In the genomic region with DNA sequence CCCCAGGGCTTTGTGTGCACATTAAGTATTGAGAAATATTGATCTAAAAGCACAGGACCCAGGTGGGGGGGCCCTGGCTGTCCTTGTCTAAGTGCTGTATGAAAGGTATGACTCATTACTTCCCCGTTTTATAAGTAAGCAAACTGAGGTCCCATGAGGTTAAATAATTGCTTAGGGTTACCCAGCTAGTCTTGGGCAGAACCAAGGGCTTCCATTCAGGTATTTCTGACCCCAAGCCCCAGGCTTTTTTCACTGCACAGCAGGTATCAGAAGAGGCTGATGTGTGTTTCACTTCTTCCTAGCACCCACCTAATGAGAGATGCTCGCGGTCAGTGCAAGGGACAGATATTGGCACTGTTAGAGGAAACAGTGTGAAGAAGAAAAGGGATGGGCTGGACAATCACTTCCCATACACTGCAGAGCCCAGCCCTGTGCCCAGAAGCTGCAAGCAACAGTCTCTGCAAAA, we compare ENCODE assay signal across 8 cellular contexts. TPM values are rescaled to one million over a fixed set of nuclear protein-coding genes. Genes with fewer than 3 reads are reported as not detected.
DNase-seq lines count a peak whose midpoint lies in the region; ATAC-seq and TF ChIP-seq lines count a peak whose summit lies in the region.

No MANE protein-coding gene starts in this region.

- peak; percentile 52 for DNase-seq in T-helper 2 cell treated with Interferon-gamma antibody and Interleukin-4, amounts not matched to agents 5 μg/mL and 100 μg/mL, for 36 hours (ENCODE audit: low spot score)
- DNase-seq in fibroblast of pulmonary artery (ENCODE audit: low read depth) (peak; percentile 49), mesothelial cell of epicardium (ENCODE audit: low spot score in 2 of 2, unreplicated experiment in 2 of 2) (no peak), GF-D8 (lab: John Stamatoyannopoulos, UW) (no peak)
- DNase-seq in stimulated activated naive CD8-positive, alpha-beta T cell treated with anti-CD3 and anti-CD28 coated beads, Interleukin-15, amount 100 ng/mL, for 72 hours = peak in 1 of 2 donors; percentile 48

- no peaks in the 10 kb centered on the region for H3K9me3 Mint-ChIP-seq in T-helper 2 cell treated with Interferon-gamma antibody and Interleukin-4, amounts not matched to agents 5 μg/mL and 100 μg/mL, for 36 hours
- H3K9me3 Mint-ChIP-seq in stimulated activated naive CD8-positive, alpha-beta T cell treated with anti-CD3 and anti-CD28 coated beads, Interleukin-15, amount 100 ng/mL, for 72 hours = no peaks in the 10 kb centered on the region
- H3K9me3 Mint-ChIP-seq in mesothelial cell of epicardium = no peaks in the 10 kb centered on the region

- peak overlapping the region; percentile 93 for H3K27ac Mint-ChIP-seq in T-helper 2 cell treated with Interferon-gamma antibody and Interleukin-4, amounts not matched to agents 5 μg/mL and 100 μg/mL, for 36 hours
- H3K27ac Mint-ChIP-seq in stimulated activated naive CD8-positive, alpha-beta T cell treated with anti-CD3 and anti-CD28 coated beads, Interleukin-15, amount 100 ng/mL, for 72 hours = peak overlapping the region; percentile 86 to 89
- no peak overlapping the region for H3K27ac Mint-ChIP-seq in mesothelial cell of epicardium

- no peaks in the 10 kb centered on the region for H3K27me3 Mint-ChIP-seq in T-helper 2 cell treated with Interferon-gamma antibody and Interleukin-4, amounts not matched to agents 5 μg/mL and 100 μg/mL, for 36 hours (ENCODE audit: low read depth)
- H3K27me3 Mint-ChIP-seq in stimulated activated naive CD8-positive, alpha-beta T cell treated with anti-CD3 and anti-CD28 coated beads, Interleukin-15, amount 100 ng/mL, for 72 hours = no peaks in the 10 kb centered on the region
- H3K27me3 Mint-ChIP-seq in mesothelial cell of epicardium (ENCODE audit: low read depth) = no peaks in the 10 kb centered on the region

- ATAC-seq in GM18861 (IDR thresholded peaks at IDR 0.05; ENCODE audit: unreplicated experiment) (peak; percentile 52), HG02885 (IDR thresholded peaks at IDR 0.05; ENCODE audit: poor library complexity, unreplicated experiment) (peak; percentile 43), GM21723 (IDR thresholded peaks at IDR 0.05; ENCODE audit: unreplicated experiment) (no peak)
- peak; percentile 44 for ATAC-seq in stimulated activated naive CD8-positive, alpha-beta T cell treated with anti-CD3 and anti-CD28 coated beads, Interleukin-15, amount 100 ng/mL, for 72 hours

- H3K4me3 ChIP-seq in fibroblast of pulmonary artery (replicated peaks; ENCODE audit: low read depth, low read length) = no peak overlapping the region

- H3K4me1 Mint-ChIP-seq in T-helper 2 cell treated with Interferon-gamma antibody and Interleukin-4, amounts not matched to agents 5 μg/mL and 100 μg/mL, for 36 hours (ENCODE audit: low read depth) = peaks cover 88% of the 10 kb centered on the region
- H3K4me1 Mint-ChIP-seq in stimulated activated naive CD8-positive, alpha-beta T cell treated with anti-CD3 and anti-CD28 coated beads, Interleukin-15, amount 100 ng/mL, for 72 hours = peaks cover 94% of the 10 kb centered on the region
- no peaks in the 10 kb centered on the region for H3K4me1 Mint-ChIP-seq in mesothelial cell of epicardium

- H3K4me3 Mint-ChIP-seq in T-helper 2 cell treated with Interferon-gamma antibody and Interleukin-4, amounts not matched to agents 5 μg/mL and 100 μg/mL, for 36 hours = peak overlapping the region; percentile 79
- peak overlapping the region; percentile 68 to 73 for H3K4me3 Mint-ChIP-seq in stimulated activated naive CD8-positive, alpha-beta T cell treated with anti-CD3 and anti-CD28 coated beads, Interleukin-15, amount 100 ng/mL, for 72 hours
- H3K4me3 Mint-ChIP-seq in mesothelial cell of epicardium = no peak overlapping the region

- H3K36me3 Mint-ChIP-seq in T-helper 2 cell treated with Interferon-gamma antibody and Interleukin-4, amounts not matched to agents 5 μg/mL and 100 μg/mL, for 36 hours (ENCODE audit: low read depth) = peaks cover 8% of the 10 kb centered on the region
- peaks cover 11% of the 10 kb centered on the region for H3K36me3 Mint-ChIP-seq in mesothelial cell of epicardium

- no peak for TF ChIP-seq CTCF in fibroblast of pulmonary artery (IDR thresholded peaks at IDR 0.05; ENCODE audit: low read length, missing control alignments)
- no peak for TF ChIP-seq CTCF in mesothelial cell of epicardium (IDR thresholded peaks at IDR 0.05; ENCODE audit: unreplicated experiment)

RNA-seq across cellular contexts. Expression of a gene that starts 4.7 kb away (rescaled TPM):
- total RNA-seq in mesothelial cell of epicardium = 8.5 to 11.6 TPM (median 9.9 TPM) in 3 replicates

Comparison
In these comparisons a context has a peak if more than half of its experiments do, and no peak if none do; other contexts are left out.
1. DNase-seq: peak in T-helper 2 cell treated with Interferon-gamma antibody and Interleukin-4, amounts not matched to agents 5 μg/mL and 100 μg/mL, for 36 hours (single experiment) and fibroblast of pulmonary artery (single experiment); none in mesothelial cell of epicardium (0 of 2) and GF-D8 (single experiment).